Comparison of ENCODE assay signal across 1 cellular context in the genomic region with DNA sequence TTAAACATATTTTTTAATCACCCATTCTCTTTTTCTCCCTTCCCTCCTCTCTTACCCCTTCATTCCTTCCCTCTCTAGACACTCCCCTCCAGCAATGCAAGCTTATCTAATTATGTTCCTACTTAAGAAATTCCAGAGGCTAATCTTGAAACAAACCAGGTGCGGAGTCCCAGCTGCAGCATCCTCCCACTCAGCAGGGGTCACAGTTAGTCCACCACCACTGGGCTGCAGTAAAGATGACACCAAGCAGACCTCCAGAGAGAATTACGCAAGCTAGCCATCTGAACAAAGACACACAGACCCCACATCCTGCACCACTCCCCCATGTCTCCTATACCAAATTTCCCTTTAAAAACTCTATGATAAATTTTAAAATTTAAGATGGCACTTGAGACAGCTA.
TF ChIP-seq lines count a peak whose summit lies in the region.

No MANE protein-coding gene starts in this region.

TF ChIP-seq in K562, 482 proteins besides CTCF, POLR2A, EP300 and RAD21:
- TF ChIP-seq ARID1B (IDR thresholded peaks at IDR 0.05) (0 out of 2 replicates have a peak, but pooled peaks have one; percentile 10), CBFA2T3 (IDR thresholded peaks at IDR 0.05) (peak; percentile 71), TAL1 (IDR thresholded peaks at IDR 0.05) (peak; percentile 24; the same call in 1 of the 2 replicates), CBFA2T2 (conservative IDR thresholded peaks at IDR 0.05) (peak; percentile 50), MYC (IDR thresholded peaks at IDR 0.05; ENCODE audit: low read depth, low read length) (no peak), MYC (CRISPR knock-in tag; IDR thresholded peaks at IDR 0.05; ENCODE audit: borderline replicate concordance, low read depth) (no peak), TEAD4 (IDR thresholded peaks at IDR 0.05; ENCODE audit: low read length) (peak; percentile 41; the same call in 1 of the 2 replicates), TEAD4 (CRISPR knock-in tag; IDR thresholded peaks at IDR 0.05; ENCODE audit: borderline replicate concordance) (no peak)
- TF ChIP-seq, protein P1, sequence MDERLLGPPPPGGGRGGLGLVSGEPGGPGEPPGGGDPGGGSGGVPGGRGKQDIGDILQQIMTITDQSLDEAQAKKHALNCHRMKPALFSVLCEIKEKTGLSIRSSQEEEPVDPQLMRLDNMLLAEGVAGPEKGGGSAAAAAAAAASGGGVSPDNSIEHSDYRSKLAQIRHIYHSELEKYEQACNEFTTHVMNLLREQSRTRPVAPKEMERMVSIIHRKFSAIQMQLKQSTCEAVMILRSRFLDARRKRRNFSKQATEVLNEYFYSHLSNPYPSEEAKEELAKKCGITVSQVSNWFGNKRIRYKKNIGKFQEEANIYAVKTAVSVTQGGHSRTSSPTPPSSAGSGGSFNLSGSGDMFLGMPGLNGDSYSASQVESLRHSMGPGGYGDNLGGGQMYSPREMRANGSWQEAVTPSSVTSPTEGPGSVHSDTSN (CRISPR knock-in tag; IDR thresholded peaks at IDR 0.05; ENCODE audit: low read depth), result no peak
- TF ChIP-seq, protein P1 (tag; conservative IDR thresholded peaks at IDR 0.05; ENCODE audit: low read depth), result no peak
TF ChIP-seq in K562: peak in this region for 5.
